ENCODE assay signal across 13 cellular contexts in genomic region chr7:106072715-106073091, GRCh38. TPM values are rescaled to one million over a fixed set of nuclear protein-coding genes. Genes with fewer than 3 reads are reported as not detected.
DNase-seq lines count a peak whose midpoint lies in the region; ATAC-seq and TF ChIP-seq lines count a peak whose summit lies in the region.
"Had no signal": no experiment of that assay in that cellular context is flagged by ENCODE, and none has a peak within 500 bp of the region (broad histone marks: within the 10 kb centered on the region; RNA-seq: fewer than 3 reads in every experiment).

No MANE protein-coding gene starts in this region.

- H3K9ac ChIP-seq in H9 (ENCODE audit: extremely low read depth, insufficient read length, low read length), result no peak overlapping the region

- H4K20me1 ChIP-seq in H9 (ENCODE audit: control insufficient read depth, insufficient read depth, insufficient read length), result no peaks in the 10 kb centered on the region

- no peak overlapping the region for H3K23ac ChIP-seq in H9 (ENCODE audit: insufficient read length, low read depth, low read length)

- no peaks in the 10 kb centered on the region for H3K79me1 ChIP-seq in H9 (ENCODE audit: insufficient read depth, low read depth, low read length, poor library complexity, severe bottlenecking)

- H3K4me1 ChIP-seq in cardiac muscle cell (ENCODE audit: low read depth) (peaks cover 23% of the 10 kb centered on the region), tibial artery (peaks cover 0 to 21% (median 14%) of the 10 kb centered on the region in 4 donors), H9 (ENCODE audit: insufficient read depth, low read length) (no peaks in the 10 kb centered on the region; the same call in 1 of the 2 replicates)
- H3K4me1 ChIP-seq: SJSA1 had no signal

- ATAC-seq in GM18909 (IDR thresholded peaks at IDR 0.05; ENCODE audit: poor library complexity, unreplicated experiment), result no peak

- H2BK12ac ChIP-seq in H9 (ENCODE audit: insufficient read length, low read depth, low read length), result no peak overlapping the region

- H3K4me2 ChIP-seq in H9 (ENCODE audit: insufficient read depth, insufficient read length, low read length), result no peak overlapping the region

- H3K18ac ChIP-seq in H9 (ENCODE audit: insufficient read length, low read depth, low read length), result no peak overlapping the region

- H3K56ac ChIP-seq in H9 (ENCODE audit: insufficient read length, low read depth, low read length), result no peak overlapping the region

- H3K36me3 ChIP-seq in cardiac muscle cell (no peaks in the 10 kb centered on the region), tibial artery (no peaks in the 10 kb centered on the region)
- H3K36me3 ChIP-seq: SJSA1 had no signal

- H3K4me3 ChIP-seq in cardiac muscle cell (no peak overlapping the region), tibial artery (no peak overlapping the region)
- H3K4me3 ChIP-seq: SJSA1 had no signal

- H2BK15ac ChIP-seq in H9 (ENCODE audit: low read depth, low read length), result no peak overlapping the region

- no peak overlapping the region for H3K4ac ChIP-seq in H9 (ENCODE audit: low read depth, low read length)

- H3K9me3 Mint-ChIP-seq in immature natural killer cell, result no peaks in the 10 kb centered on the region
- no peaks in the 10 kb centered on the region for H3K9me3 Mint-ChIP-seq in H9

- H3K14ac ChIP-seq in H9 (ENCODE audit: insufficient read depth, low read length), result no peak overlapping the region

- no peak overlapping the region for H2BK5ac ChIP-seq in H9 (ENCODE audit: insufficient read length, low read length)

- DNase-seq in cardiac muscle cell (ENCODE audit: low read depth in 1 of 2, low spot score in 1 of 2), result no peak
- no peak for DNase-seq in cardiac septum (ENCODE audit: low spot score)
- DNase-seq in immature natural killer cell, result no peak
- DNase-seq in tibial artery, result no peak
- no peak for DNase-seq in HPDE6-E6E7 (ENCODE audit: extremely low spot score)
- no peak for DNase-seq in H9
- DNase-seq: activated CD4-positive, alpha-beta T cell treated with anti-CD3 and anti-CD28 coated beads for 48 hours; amygdala; hypothalamus; NCI-H526 had no signal

- peak overlapping the region; percentile 71 for H3K27ac ChIP-seq in cardiac muscle cell
- peak overlapping the region; percentile 92 for H3K27ac ChIP-seq in VCaP
- H3K27ac ChIP-seq in tibial artery, result peak overlapping the region; percentile 34 to 35
- H3K27ac ChIP-seq in H9 (ENCODE audit: insufficient read length, low read depth, low read length), result no peak overlapping the region
- H3K27ac ChIP-seq: SJSA1 had no signal

- H3K23me2 ChIP-seq in H9 (ENCODE audit: insufficient read length, low read depth, low read length, poor library complexity, severe bottlenecking), result no peaks in the 10 kb centered on the region

- peaks cover 0 to 8% (median 0%) of the 10 kb centered on the region in 3 donors for H3K36me3 Mint-ChIP-seq in immature natural killer cell
- H3K36me3 Mint-ChIP-seq in H9 (ENCODE audit: insufficient read depth in 1 of 3, low read depth in 3 of 3), result no peaks in the 10 kb centered on the region

- peak overlapping the region in 5 of 6 donors; percentile 70 to 88 (median 87) for H3K27ac Mint-ChIP-seq in immature natural killer cell
- H3K27ac Mint-ChIP-seq in H9, result no peak overlapping the region

- no CpG with 5 or more reads among the region's 4 CpGs for WGBS in H9 (ENCODE audit: extremely low coverage, insufficient read length, low lambda C conversion rate)

- no peaks in the 10 kb centered on the region for H3K9me3 ChIP-seq in cardiac muscle cell (ENCODE audit: low read depth)
- no peaks in the 10 kb centered on the region for H3K9me3 ChIP-seq in tibial artery
- H3K9me3 ChIP-seq in H9 (ENCODE audit: control insufficient read depth, low read depth, low read length), result no peaks in the 10 kb centered on the region
- H3K9me3 ChIP-seq: SJSA1 had no signal

- no peak overlapping the region for H4K8ac ChIP-seq in H9 (replicated peaks; ENCODE audit: insufficient read length, low read depth, low read length)

- H3K27me3 ChIP-seq in cardiac muscle cell, result no peaks in the 10 kb centered on the region
- H3K27me3 ChIP-seq in tibial artery, result no peaks in the 10 kb centered on the region
- no peaks in the 10 kb centered on the region for H3K27me3 ChIP-seq in H9 (ENCODE audit: insufficient read depth, low read length)
- H3K27me3 ChIP-seq: SJSA1 had no signal

- no peak overlapping the region for H2BK120ac ChIP-seq in H9 (ENCODE audit: low read depth, low read length, poor library complexity, severe bottlenecking)

- no peak overlapping the region for H3T11ph ChIP-seq in H9 (ENCODE audit: low read length)

- no peak overlapping the region for H2AFZ ChIP-seq in H9 (ENCODE audit: low read length)

- H3K4me1 Mint-ChIP-seq in immature natural killer cell, result peaks cover 53 to 72% of the 10 kb centered on the region in 2 donors
- H3K4me1 Mint-ChIP-seq in H9, result peaks cover 8 to 11% of the 10 kb centered on the region in 2 experiments

- H4K5ac ChIP-seq in H9 (ENCODE audit: insufficient read length, low read depth, low read length), result no peak overlapping the region

- H2BK20ac ChIP-seq in H9 (ENCODE audit: low read depth, low read length, poor library complexity, severe bottlenecking), result no peak overlapping the region

- intact Hi-C loops in cardiac septum (cut with DNase I) (no loop called here), tibial artery (cut with DNase I; ENCODE audit: low total_unique reads) (no loop called here)

- TF ChIP-seq CTCF in cardiac muscle cell (IDR thresholded peaks at IDR 0.05; ENCODE audit: low read depth, low read length), result no peak
- TF ChIP-seq CTCF in VCaP (conservative IDR thresholded peaks at IDR 0.05), result no peak
- no peak for TF ChIP-seq CTCF in tibial artery (IDR thresholded peaks at IDR 0.05)
- TF ChIP-seq CTCF in H9 (conservative IDR thresholded peaks at IDR 0.05), result no peak

- H3K4me3 Mint-ChIP-seq in immature natural killer cell, result peak overlapping the region in 1 of 5 donors; percentile 52
- no peak overlapping the region for H3K4me3 Mint-ChIP-seq in H9

- H3K27me3 Mint-ChIP-seq in immature natural killer cell (ENCODE audit: low read depth in 3 of 3) (peaks cover 2 to 5% (median 5%) of the 10 kb centered on the region in 3 donors), H9 (ENCODE audit: low read depth) (no peaks in the 10 kb centered on the region)

- no peak overlapping the region for H4K91ac ChIP-seq in H9 (ENCODE audit: insufficient read length, low read depth, low read length)

- no peaks in the 10 kb centered on the region for H3K79me2 ChIP-seq in H9 (ENCODE audit: insufficient read depth, low read length)

- no peak overlapping the region for H2AK5ac ChIP-seq in H9 (ENCODE audit: insufficient read length, low read length)

RNA-seq across cellular contexts. Expression of gene SYPL1, which starts 39.4 kb away (rescaled TPM):
- total RNA-seq in cardiac muscle cell (24.8 and 37.8 TPM in 2 replicates), cardiac septum (58.3 TPM), H9 (2021) (39.2 and 41.9 TPM in 2 replicates)
- polyA plus RNA-seq in cardiac muscle cell (80.9 and 112 TPM in 2 replicates), immature natural killer cell (10 to 100 TPM; 25.3 to 46.5 (median 32.0) TPM)

Comparison
In these comparisons a context has a peak if more than half of its experiments do, and no peak if none do; other contexts are left out.
1. H3K27ac Mint-ChIP-seq: peak in immature natural killer cell (5 of 6); none in H9 (0 of 3).